In the genomic region with DNA sequence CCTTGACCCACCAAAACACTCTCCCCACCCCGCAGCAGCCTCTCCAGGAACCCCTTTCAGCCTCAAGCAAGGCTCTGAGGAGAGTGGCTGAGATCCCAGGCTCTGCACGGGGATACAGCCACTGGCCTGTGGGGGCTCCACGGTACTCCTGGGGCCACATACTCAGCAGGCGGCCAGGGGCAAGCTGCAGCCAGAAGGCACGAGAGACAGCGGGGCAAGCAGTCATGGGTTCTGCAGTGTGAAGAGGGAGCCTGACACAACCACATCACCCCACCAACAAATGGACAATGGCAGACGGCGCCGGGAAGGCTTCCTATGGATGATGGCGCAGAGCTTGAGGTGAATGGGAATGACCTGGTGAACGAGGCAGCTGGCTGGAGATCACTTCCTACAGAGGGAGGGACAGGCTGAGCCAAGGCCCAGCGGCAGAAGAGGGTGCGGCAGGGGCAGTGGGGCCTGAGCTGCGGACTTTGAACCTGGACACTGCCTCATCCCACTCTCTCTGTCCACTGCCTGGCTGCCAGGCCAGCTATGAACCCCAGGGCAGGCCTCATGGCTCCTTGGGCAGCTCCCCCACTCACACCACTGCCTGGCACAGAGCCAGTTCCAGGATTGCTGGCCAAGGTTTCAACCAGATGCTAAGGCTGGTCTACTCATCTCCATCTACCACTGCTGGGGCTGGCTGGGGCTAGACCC, we compare ENCODE assay signal across 13 cellular contexts. TPM values are rescaled to one million over a fixed set of nuclear protein-coding genes. Genes with fewer than 3 reads are reported as not detected.
DNase-seq lines count a peak whose midpoint lies in the region; ATAC-seq and TF ChIP-seq lines count a peak whose summit lies in the region.
"Had no signal": no experiment of that assay in that cellular context is flagged by ENCODE, and none has a peak within 500 bp of the region (broad histone marks: within the 10 kb centered on the region; RNA-seq: fewer than 3 reads in every experiment).

No MANE protein-coding gene starts in this region.

- H3K4me1 ChIP-seq in adrenal gland (replicated peaks in 1 of 2) (peaks cover 38 to 71% of the 10 kb centered on the region in 2 donors), right atrium auricular region (peaks cover 0 to 79% of the 10 kb centered on the region in 2 donors)
- peaks cover 9% of the 10 kb centered on the region for H3K4me1 ChIP-seq in CD4-positive, alpha-beta memory T cell (ENCODE audit: insufficient read depth, low read length)

- POLR2A ChIA-PET in CD4-positive, alpha-beta memory T cell (lab: Charles Lee; ENCODE audit: partially characterized antibody) = no interaction called here

- no peaks in the 10 kb centered on the region for H3K36me3 Mint-ChIP-seq in progenitor cell of endocrine pancreas (ENCODE audit: insufficient read depth)
- no peaks in the 10 kb centered on the region for H3K36me3 Mint-ChIP-seq in CD4-positive, alpha-beta memory T cell

- H3K36me3 ChIP-seq in adrenal gland (replicated peaks in 1 of 2) = no peaks in the 10 kb centered on the region
- no peaks in the 10 kb centered on the region for H3K36me3 ChIP-seq in right atrium auricular region
- no peaks in the 10 kb centered on the region for H3K36me3 ChIP-seq in CD4-positive, alpha-beta memory T cell (ENCODE audit: insufficient read depth, low read length)

- H3K4me3 ChIP-seq in adrenal gland = no peak overlapping the region
- no peak overlapping the region for H3K4me3 ChIP-seq in right atrium auricular region
- no peak overlapping the region for H3K4me3 ChIP-seq in CD4-positive, alpha-beta memory T cell (ENCODE audit: low read length in 2 of 2)

- H3K4me3 Mint-ChIP-seq in progenitor cell of endocrine pancreas (ENCODE audit: low read depth) = peak overlapping the region; percentile 19
- H3K4me3 Mint-ChIP-seq in CD4-positive, alpha-beta memory T cell = no peak overlapping the region
- H3K4me3 Mint-ChIP-seq: activated CD8-positive, alpha-beta T cell treated with anti-CD3 and anti-CD28 coated beads for 36 hours had no signal

- no peak for ATAC-seq in HG03457 (IDR thresholded peaks at IDR 0.05; ENCODE audit: unreplicated experiment)
- no peak for ATAC-seq in HG02981 (IDR thresholded peaks at IDR 0.05; ENCODE audit: unreplicated experiment)
- ATAC-seq: activated CD8-positive, alpha-beta T cell treated with anti-CD3 and anti-CD28 coated beads for 36 hours had no signal

- WGBS in adrenal gland, 4 donors = 61 to 77% (median 68%) methylated on average over 8 to 14 of the region's 14 CpGs

- DNase-seq in COLO668 (lab: John Stamatoyannopoulos, UW; ENCODE audit: unreplicated experiment) (peak; percentile 6), adrenal gland (peak in 6 of 7 donors; percentile 37 to 80 (median 62)), right atrium auricular region (ENCODE audit: low spot score) (no peak), progenitor cell of endocrine pancreas (ENCODE audit: low spot score, unreplicated experiment) (no peak), superior temporal gyrus (ENCODE audit: extremely low spot score) (no peak)
- DNase-seq in CD4-positive, alpha-beta memory T cell = no peak
- DNase-seq: activated CD8-positive, alpha-beta T cell treated with anti-CD3 and anti-CD28 coated beads for 36 hours; COR-L47; NCI-H2029; SIG-M5 had no signal

- H3K27ac ChIP-seq in adrenal gland (peak overlapping the region in 4 of 5 donors; percentile 76 to 97 (median 89)), right atrium auricular region (peak overlapping the region; percentile 97 to 98)
- no peak overlapping the region for H3K27ac ChIP-seq in CD4-positive, alpha-beta memory T cell (ENCODE audit: low read depth, low read length)

- TF ChIP-seq CTCF in adrenal gland (IDR thresholded peaks at IDR 0.05) (no peak), right atrium auricular region (IDR thresholded peaks at IDR 0.05) (no peak), progenitor cell of endocrine pancreas (IDR thresholded peaks at IDR 0.05; ENCODE audit: unreplicated experiment) (no peak)

- TF ChIP-seq POLR2A in adrenal gland (IDR thresholded peaks at IDR 0.05) = no peak

- H3K4me1 Mint-ChIP-seq in progenitor cell of endocrine pancreas (ENCODE audit: low read depth) = peaks cover 28% of the 10 kb centered on the region
- peaks cover 3 to 13% (median 7%) of the 10 kb centered on the region in 4 donors for H3K4me1 Mint-ChIP-seq in CD4-positive, alpha-beta memory T cell

- H3K27me3 ChIP-seq in adrenal gland = no peaks in the 10 kb centered on the region
- no peaks in the 10 kb centered on the region for H3K27me3 ChIP-seq in right atrium auricular region
- H3K27me3 ChIP-seq in CD4-positive, alpha-beta memory T cell (ENCODE audit: insufficient read depth, low read length) = peaks cover 12% of the 10 kb centered on the region

- H3K9me3 Mint-ChIP-seq in progenitor cell of endocrine pancreas (ENCODE audit: low read depth) = no peaks in the 10 kb centered on the region
- H3K9me3 Mint-ChIP-seq in CD4-positive, alpha-beta memory T cell = no peaks in the 10 kb centered on the region
- H3K9me3 Mint-ChIP-seq: activated CD8-positive, alpha-beta T cell treated with anti-CD3 and anti-CD28 coated beads for 36 hours had no signal

- CTCF ChIA-PET in CD4-positive, alpha-beta memory T cell (lab: Charles Lee; ENCODE audit: partially characterized antibody) = interaction anchor here (1.6 kb wide), 1 partner anchor 123 kb away, joined by 3 read pairs; no protein-coding TSS in a partner anchor

- H3K9me3 ChIP-seq in adrenal gland (replicated peaks in 1 of 3) = no peaks in the 10 kb centered on the region
- H3K9me3 ChIP-seq in right atrium auricular region = no peaks in the 10 kb centered on the region
- no peaks in the 10 kb centered on the region for H3K9me3 ChIP-seq in CD4-positive, alpha-beta memory T cell (ENCODE audit: control insufficient read depth in 1 of 2, low read length in 2 of 2)

- intact Hi-C loops in adrenal gland (cut with DNase I) = no loop called here
- intact Hi-C loops in CD4-positive, alpha-beta memory T cell (cut with micrococcal nuclease) = no loop called here

- H3K27me3 Mint-ChIP-seq in progenitor cell of endocrine pancreas = no peaks in the 10 kb centered on the region
- peaks cover 21 to 34% of the 10 kb centered on the region in 2 donors for H3K27me3 Mint-ChIP-seq in CD4-positive, alpha-beta memory T cell

- no peak overlapping the region for H3K27ac Mint-ChIP-seq in progenitor cell of endocrine pancreas
- H3K27ac Mint-ChIP-seq in CD4-positive, alpha-beta memory T cell = no peak overlapping the region
- H3K27ac Mint-ChIP-seq: activated CD8-positive, alpha-beta T cell treated with anti-CD3 and anti-CD28 coated beads for 36 hours had no signal

RNA-seq across cellular contexts. Expression of a gene that starts 10.8 kb away (rescaled TPM):
- 10 to 100 TPM; 55.4 to 74.9 (median 66.8) TPM for total RNA-seq in adrenal gland
- 10 to 100 TPM; 10.2 to 87.7 (median 54.3) TPM for polyA plus RNA-seq in adrenal gland
- 10 to 100 TPM; 58.0 to 88.2 TPM for total RNA-seq in right atrium auricular region
- 74.8 and 75.1 TPM in 2 replicates for total RNA-seq in progenitor cell of endocrine pancreas
- under 1 TPM in 1 of 2 experiments, not detected in 1; 0.36 TPM for total RNA-seq in CD4-positive, alpha-beta memory T cell
- polyA plus RNA-seq in CD4-positive, alpha-beta memory T cell = under 1 TPM in 1 of 2 donors, not detected in 1; 0.30 TPM

RNA-seq across cellular contexts. Expression of a gene that starts 43.5 kb away (rescaled TPM):
- 1 to 10 TPM in 5 of 8 donors, under 1 TPM in 1, not detected in 2; 0.67 to 9.9 (median 1.7) TPM for total RNA-seq in adrenal gland
- 1 to 10 TPM in 2 of 3 donors, not detected in 1; 2.0 to 4.2 TPM for polyA plus RNA-seq in adrenal gland
- not detected for total RNA-seq in right atrium auricular region
- total RNA-seq in progenitor cell of endocrine pancreas = not detected in 2 replicates
- not detected for total RNA-seq in CD4-positive, alpha-beta memory T cell
- polyA plus RNA-seq in CD4-positive, alpha-beta memory T cell = not detected
- total RNA-seq: activated CD8-positive, alpha-beta T cell treated with anti-CD3 and anti-CD28 coated beads for 36 hours; H4 had no signal

RNA-seq across cellular contexts. Expression of a gene that starts 55.3 kb away (rescaled TPM):
- 10 to 100 TPM in 1 of 8 donors, 1 to 10 TPM in 3, not detected in 4; 1.5 to 15.1 (median 5.8) TPM for total RNA-seq in adrenal gland
- 1 to 10 TPM in 1 of 3 donors, under 1 TPM in 1, not detected in 1; 0.88 to 2.5 TPM for polyA plus RNA-seq in adrenal gland
- not detected for total RNA-seq in right atrium auricular region
- 1.1 TPM in 1 of 2 replicates, not detected in the other for total RNA-seq in progenitor cell of endocrine pancreas
- not detected for total RNA-seq in CD4-positive, alpha-beta memory T cell
- not detected for polyA plus RNA-seq in CD4-positive, alpha-beta memory T cell
- total RNA-seq: activated CD8-positive, alpha-beta T cell treated with anti-CD3 and anti-CD28 coated beads for 36 hours; H4 had no signal

Comparison
In these comparisons a context has a peak if more than half of its experiments do, and no peak if none do; other contexts are left out.
1. DNase-seq: peak in COLO668 (single experiment) and adrenal gland (6 of 7); none in right atrium auricular region (single experiment), progenitor cell of endocrine pancreas (single experiment), superior temporal gyrus (single experiment) and CD4-positive, alpha-beta memory T cell (0 of 5).
2. RNA of a gene that starts 10.8 kb away (total RNA-seq): 58.0 to 88.2 TPM in right atrium auricular region, 74.8 to 75.1 TPM in progenitor cell of endocrine pancreas and 55.4 to 74.9 TPM in adrenal gland; 0.36 TPM in CD4-positive, alpha-beta memory T cell; every median in the first group is over 10 times any median in the second.